ENCODE assay signal across 9 cellular contexts in genomic region chrX:8743126-8743732, GRCh38. TPM values are rescaled to one million over a fixed set of nuclear protein-coding genes. Genes with fewer than 3 reads are reported as not detected.
DNase-seq lines count a peak whose midpoint lies in the region; ATAC-seq and TF ChIP-seq lines count a peak whose summit lies in the region.
"Had no signal": no experiment of that assay in that cellular context is flagged by ENCODE, and none has a peak within 500 bp of the region (broad histone marks: within the 10 kb centered on the region; RNA-seq: fewer than 3 reads in every experiment).

No MANE protein-coding gene starts in this region.

- H3K79me2 ChIP-seq in PC-3 (ENCODE audit: low read length) = no peaks in the 10 kb centered on the region

- H3K9me3 ChIP-seq in CD4-positive, alpha-beta memory T cell (ENCODE audit: control insufficient read depth in 1 of 2, low read length in 2 of 2) = no peaks in the 10 kb centered on the region
- H3K9me3 ChIP-seq in PC-3 (ENCODE audit: low read length) = no peaks in the 10 kb centered on the region

- peak; percentile 43 to 58 (median 51) for DNase-seq in CD4-positive, alpha-beta memory T cell
- DNase-seq in PC-3 = peak; percentile 69
- peak; percentile 10 for DNase-seq in activated T-helper 2 cell treated with anti-CD3 and anti-CD28 coated beads, Interferon-gamma antibody, Interleukin-2, Interleukin-4, amounts not matched to agents 10 μg/mL and 5 μg/mL and 100 μg/mL, durations not matched to agents 14 hours and 24 hours and 36 hours (ENCODE audit: low spot score)
- DNase-seq in left ventricle myocardium superior = peak; percentile 64
- peak; percentile 28 for DNase-seq in stimulated activated CD4-positive, alpha-beta T cell treated with anti-CD3 and anti-CD28 coated beads, Interleukin-1b, Interleukin-23, amount 100 ng/mL, for 48 hours
- no peak for DNase-seq in NCI-H226

- H3F3A ChIP-seq in PC-3 (ENCODE audit: low read length, unreplicated experiment) = no peaks in the 10 kb centered on the region

- ATAC-seq in GM19395 (IDR thresholded peaks at IDR 0.05; ENCODE audit: unreplicated experiment) = peak; percentile 69
- ATAC-seq in PC-3 = peak; percentile 70
- ATAC-seq in left ventricle myocardium superior = no peak
- ATAC-seq in HG03280 (IDR thresholded peaks at IDR 0.05; ENCODE audit: unreplicated experiment) = no peak

- no peaks in the 10 kb centered on the region for H3K27me3 ChIP-seq in CD4-positive, alpha-beta memory T cell (ENCODE audit: insufficient read depth, low read length)
- H3K27me3 ChIP-seq in PC-3 (ENCODE audit: low read length) = no peaks in the 10 kb centered on the region

- H3K4me3 Mint-ChIP-seq in CD4-positive, alpha-beta memory T cell = no peak overlapping the region
- H3K4me3 Mint-ChIP-seq in activated T-helper 2 cell treated with anti-CD3 and anti-CD28 coated beads, Interferon-gamma antibody, Interleukin-2, Interleukin-4, amounts not matched to agents 10 μg/mL and 5 μg/mL and 100 μg/mL, durations not matched to agents 14 hours and 24 hours and 36 hours (ENCODE audit: low read depth) = no peak overlapping the region

- intact Hi-C loops in CD4-positive, alpha-beta memory T cell (cut with micrococcal nuclease) = loop anchor here (1.0 kb wide), 1 partner anchor 966 kb away; no protein-coding TSS in a partner anchor
- intact Hi-C loops in PC-3 (cut with micrococcal nuclease) = loop anchor here (1.0 to 10.0 kb wide), 2 partner anchors 72 to 962 kb away; no protein-coding TSS in a partner anchor
- intact Hi-C loops in activated T-helper 2 cell treated with anti-CD3 and anti-CD28 coated beads, Interferon-gamma antibody, Interleukin-2, Interleukin-4, amounts not matched to agents 10 μg/mL and 5 μg/mL and 100 μg/mL, durations not matched to agents 14 hours and 24 hours and 36 hours (cut with micrococcal nuclease) = loop anchor here (1.0 kb wide), 1 partner anchor 72 kb away; no protein-coding TSS in a partner anchor
- intact Hi-C loops in left ventricle myocardium superior (cut with micrococcal nuclease) = no loop called here

- no peaks in the 10 kb centered on the region for H3K36me3 ChIP-seq in CD4-positive, alpha-beta memory T cell (ENCODE audit: insufficient read depth, low read length)
- H3K36me3 ChIP-seq in PC-3 (ENCODE audit: low read depth, low read length) = no peaks in the 10 kb centered on the region

- CTCF ChIA-PET in CD4-positive, alpha-beta memory T cell (lab: Charles Lee; ENCODE audit: partially characterized antibody) = interaction anchor here (1.0 kb wide), 1 partner anchor 73 kb away, joined by 3 read pairs; no protein-coding TSS in a partner anchor
- CTCF ChIA-PET in PC-3 (lab: Charles Lee) = interaction anchor here (0.6 kb wide), 1 partner anchor 962 kb away, joined by 3 read pairs; no protein-coding TSS in a partner anchor

- POLR2A ChIA-PET in CD4-positive, alpha-beta memory T cell (lab: Charles Lee; ENCODE audit: partially characterized antibody) = no interaction called here
- POLR2A ChIA-PET in PC-3 (lab: Charles Lee; ENCODE audit: unreplicated experiment) = no interaction called here

- H3K4me1 ChIP-seq in CD4-positive, alpha-beta memory T cell (ENCODE audit: insufficient read depth, low read length) = no peaks in the 10 kb centered on the region
- H3K4me1 ChIP-seq in PC-3 (ENCODE audit: insufficient read depth, low read length) = no peaks in the 10 kb centered on the region

- H3K9ac ChIP-seq in PC-3 (ENCODE audit: low read length) = no peak overlapping the region

- no peak overlapping the region for H3K27ac ChIP-seq in CD4-positive, alpha-beta memory T cell (ENCODE audit: low read depth, low read length)
- H3K27ac ChIP-seq in PC-3 (ENCODE audit: low read length) = no peak overlapping the region

- H3K36me3 Mint-ChIP-seq in CD4-positive, alpha-beta memory T cell = no peaks in the 10 kb centered on the region
- no peaks in the 10 kb centered on the region for H3K36me3 Mint-ChIP-seq in activated T-helper 2 cell treated with anti-CD3 and anti-CD28 coated beads, Interferon-gamma antibody, Interleukin-2, Interleukin-4, amounts not matched to agents 10 μg/mL and 5 μg/mL and 100 μg/mL, durations not matched to agents 14 hours and 24 hours and 36 hours (ENCODE audit: low read depth)

- no peaks in the 10 kb centered on the region for H4K20me1 ChIP-seq in PC-3 (ENCODE audit: low read length)

- no peak overlapping the region for H3K4me3 ChIP-seq in CD4-positive, alpha-beta memory T cell (ENCODE audit: low read length in 2 of 2)
- no peak overlapping the region for H3K4me3 ChIP-seq in PC-3 (ENCODE audit: low read length)

- no peaks in the 10 kb centered on the region for H3K9me3 Mint-ChIP-seq in CD4-positive, alpha-beta memory T cell
- H3K9me3 Mint-ChIP-seq in activated T-helper 2 cell treated with anti-CD3 and anti-CD28 coated beads, Interferon-gamma antibody, Interleukin-2, Interleukin-4, amounts not matched to agents 10 μg/mL and 5 μg/mL and 100 μg/mL, durations not matched to agents 14 hours and 24 hours and 36 hours = no peaks in the 10 kb centered on the region

- H3K4me2 ChIP-seq in PC-3 (ENCODE audit: low read length) = no peak overlapping the region

- BruUV-seq in PC-3 (replicated peaks; lab: Mats Ljungman, UMichigan) = no TSS peak

- H3K9me2 ChIP-seq in PC-3 (replicated peaks; ENCODE audit: low read length) = no peaks in the 10 kb centered on the region

- H2AFZ ChIP-seq in PC-3 (ENCODE audit: low read length) = 0 out of 2 replicates have a peak overlapping the region, but pooled peaks have one; percentile 21

- peaks cover 5 to 7% of the 10 kb centered on the region in 2 donors for H3K27me3 Mint-ChIP-seq in CD4-positive, alpha-beta memory T cell
- no peaks in the 10 kb centered on the region for H3K27me3 Mint-ChIP-seq in activated T-helper 2 cell treated with anti-CD3 and anti-CD28 coated beads, Interferon-gamma antibody, Interleukin-2, Interleukin-4, amounts not matched to agents 10 μg/mL and 5 μg/mL and 100 μg/mL, durations not matched to agents 14 hours and 24 hours and 36 hours (ENCODE audit: low read depth)

- peak; percentile 83 for TF ChIP-seq CTCF in PC-3 (conservative IDR thresholded peaks at IDR 0.05; ENCODE audit: low read depth, low read length)

- no peaks in the 10 kb centered on the region for H3K4me1 Mint-ChIP-seq in CD4-positive, alpha-beta memory T cell
- no peaks in the 10 kb centered on the region for H3K4me1 Mint-ChIP-seq in activated T-helper 2 cell treated with anti-CD3 and anti-CD28 coated beads, Interferon-gamma antibody, Interleukin-2, Interleukin-4, amounts not matched to agents 10 μg/mL and 5 μg/mL and 100 μg/mL, durations not matched to agents 14 hours and 24 hours and 36 hours (ENCODE audit: low read depth)

- H3K27ac Mint-ChIP-seq in CD4-positive, alpha-beta memory T cell = no peak overlapping the region
- no peak overlapping the region for H3K27ac Mint-ChIP-seq in activated T-helper 2 cell treated with anti-CD3 and anti-CD28 coated beads, Interferon-gamma antibody, Interleukin-2, Interleukin-4, amounts not matched to agents 10 μg/mL and 5 μg/mL and 100 μg/mL, durations not matched to agents 14 hours and 24 hours and 36 hours

RNA-seq across cellular contexts. Expression of gene ANOS1, which starts 11.3 kb away (rescaled TPM):
- total RNA-seq in CD4-positive, alpha-beta memory T cell = under 1 TPM; 0.14 to 0.15 TPM
- polyA plus RNA-seq in CD4-positive, alpha-beta memory T cell = not detected
- 1.8 and 3.5 TPM in 2 replicates for total RNA-seq in PC-3 (2014; rRNA removed)
- not detected in 2 replicates for total RNA-seq in activated T-helper 2 cell treated with anti-CD3 and anti-CD28 coated beads, Interferon-gamma antibody, Interleukin-2, Interleukin-4, amounts not matched to agents 10 μg/mL and 5 μg/mL and 100 μg/mL, durations not matched to agents 14 hours and 24 hours and 36 hours
- total RNA-seq in left ventricle myocardium superior = 5.8 TPM

RNA-seq across cellular contexts. Expression of gene FAM9A, which starts 58.0 kb away (rescaled TPM):
- not detected for total RNA-seq in CD4-positive, alpha-beta memory T cell
- polyA plus RNA-seq in CD4-positive, alpha-beta memory T cell = not detected
- not detected in 2 replicates for total RNA-seq in PC-3 (2014; rRNA removed)
- total RNA-seq in activated T-helper 2 cell treated with anti-CD3 and anti-CD28 coated beads, Interferon-gamma antibody, Interleukin-2, Interleukin-4, amounts not matched to agents 10 μg/mL and 5 μg/mL and 100 μg/mL, durations not matched to agents 14 hours and 24 hours and 36 hours = not detected in 2 replicates
- not detected for total RNA-seq in left ventricle myocardium superior
- total RNA-seq: skeletal muscle tissue had no signal

Comparison
In these comparisons a context has a peak if more than half of its experiments do, and no peak if none do; other contexts are left out.
1. ATAC-seq: peak in GM19395 (single experiment) and PC-3 (single experiment); none in left ventricle myocardium superior (single experiment) and HG03280 (single experiment).